Comparison of ENCODE assay signal across 8 cellular contexts in the genomic region with DNA sequence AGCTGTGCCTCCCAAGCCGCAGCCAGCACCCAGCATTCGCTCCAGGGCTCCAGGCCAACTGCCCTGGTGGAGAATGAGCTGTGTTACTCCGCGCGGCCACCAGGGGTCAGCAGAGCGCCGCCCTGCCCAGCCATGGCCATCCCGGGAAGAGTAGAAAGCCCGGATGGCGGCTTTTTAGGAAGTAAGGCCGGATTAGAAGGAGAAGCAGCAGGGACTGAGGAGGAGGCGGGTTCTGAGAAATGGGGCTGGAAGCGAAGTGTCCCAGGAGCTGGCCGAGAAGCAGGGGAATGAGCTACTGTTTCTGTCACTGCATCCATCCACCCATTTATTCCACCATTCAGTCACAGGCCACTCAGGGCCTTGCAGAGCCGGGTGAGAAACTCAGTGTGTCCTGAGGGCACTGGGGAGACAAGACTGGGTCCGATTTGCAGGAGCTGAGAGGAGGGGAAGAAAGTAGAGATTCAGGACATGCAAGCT. TPM values are rescaled to one million over a fixed set of nuclear protein-coding genes. Genes with fewer than 3 reads are reported as not detected.
DNase-seq lines count a peak whose midpoint lies in the region; ATAC-seq and TF ChIP-seq lines count a peak whose summit lies in the region.

No MANE protein-coding gene starts in this region.

- H3K4me3 ChIP-seq in OCI-LY7 (ENCODE audit: low read depth, low read length, poor library complexity, severe bottlenecking) (no peak overlapping the region), esophagus squamous epithelium (peak overlapping the region in 1 of 4 donors; percentile 28)

- DNase-seq in COR-L47 (lab: John Stamatoyannopoulos, UW), result peak; percentile 57
- DNase-seq in HS-27A (ENCODE audit: low read depth), result peak; percentile 59
- peak; percentile 43 for DNase-seq in OCI-LY7 (ENCODE audit: low spot score)
- DNase-seq in activated T-cell treated with anti-CD3 and anti-CD28 coated beads, Interleukin-2, amount 50 U/mL, for 1 hour, result peak; percentile 78
- DNase-seq in esophagus squamous epithelium (lab: John Stamatoyannopoulos, UW), result no peak
- DNase-seq in natural killer cell treated with Interleukin-12 subunit alpha and Interleukin-12 subunit beta and Interleukin-15 and Interleukin-18, amount 100 ng/mL, for 72 hours (ENCODE audit: low spot score), result no peak
- peak; percentile 60 to 62 for DNase-seq in stimulated activated naive CD8-positive, alpha-beta T cell treated with anti-CD3 and anti-CD28 coated beads, Interleukin-15, amount 100 ng/mL, for 72 hours

- POLR2A ChIA-PET in OCI-LY7 (lab: Charles Lee), result interaction anchor here (0.6 to 1.0 kb wide), 2 partner anchors 114 to 161 kb away, joined by 3 read pairs; no protein-coding TSS in a partner anchor

- TF ChIP-seq CTCF in OCI-LY7 (conservative IDR thresholded peaks at IDR 0.05; ENCODE audit: low read length) (peak; percentile 98), esophagus squamous epithelium (IDR thresholded peaks at IDR 0.05) (peak; percentile 96 to 99 (median 98))

- CTCF ChIA-PET in OCI-LY7 (lab: Charles Lee; ENCODE audit: unreplicated experiment), result interaction anchor here (0.6 to 1.2 kb wide), 4 partner anchors 9 to 261 kb away, joined by 3 read pairs; no protein-coding TSS in a partner anchor

- no peaks in the 10 kb centered on the region for H3K9me2 ChIP-seq in OCI-LY7 (ENCODE audit: insufficient read depth, low read length)

- H3K4me1 ChIP-seq in OCI-LY7 (ENCODE audit: insufficient read depth, low read length, poor library complexity, severe bottlenecking), result peaks cover 3% of the 10 kb centered on the region
- peaks cover 9 to 17% (median 10%) of the 10 kb centered on the region in 3 donors for H3K4me1 ChIP-seq in esophagus squamous epithelium

- intact Hi-C loops in OCI-LY7 (cut with micrococcal nuclease; ENCODE audit: unreplicated experiment), result loop anchor here (1.0 to 2.0 kb wide), 3 partner anchors 20 to 234 kb away; no protein-coding TSS in a partner anchor
- intact Hi-C loops in esophagus squamous epithelium (cut with DNase I), result no loop called here

- H3K9me3 ChIP-seq in OCI-LY7 (ENCODE audit: low read length) (no peaks in the 10 kb centered on the region), esophagus squamous epithelium (no peaks in the 10 kb centered on the region)

- no peaks in the 10 kb centered on the region for H3K9me3 Mint-ChIP-seq in natural killer cell treated with Interleukin-12 subunit alpha and Interleukin-12 subunit beta and Interleukin-15 and Interleukin-18, amount 100 ng/mL, for 72 hours
- H3K9me3 Mint-ChIP-seq in stimulated activated naive CD8-positive, alpha-beta T cell treated with anti-CD3 and anti-CD28 coated beads, Interleukin-15, amount 100 ng/mL, for 72 hours, result no peaks in the 10 kb centered on the region

- H3K27me3 Mint-ChIP-seq in natural killer cell treated with Interleukin-12 subunit alpha and Interleukin-12 subunit beta and Interleukin-15 and Interleukin-18, amount 100 ng/mL, for 72 hours, result peaks cover 0 to 19% of the 10 kb centered on the region in 2 donors
- peaks cover 21% of the 10 kb centered on the region for H3K27me3 Mint-ChIP-seq in stimulated activated naive CD8-positive, alpha-beta T cell treated with anti-CD3 and anti-CD28 coated beads, Interleukin-15, amount 100 ng/mL, for 72 hours

- peaks cover 0 to 11% (median 0%) of the 10 kb centered on the region in 4 donors for H3K27me3 ChIP-seq in esophagus squamous epithelium

- peak; percentile 79 to 83 for ATAC-seq in natural killer cell treated with Interleukin-12 subunit alpha and Interleukin-12 subunit beta and Interleukin-15 and Interleukin-18, amount 100 ng/mL, for 72 hours
- ATAC-seq in stimulated activated naive CD8-positive, alpha-beta T cell treated with anti-CD3 and anti-CD28 coated beads, Interleukin-15, amount 100 ng/mL, for 72 hours, result peak; percentile 70
- ATAC-seq in HG02678 (IDR thresholded peaks at IDR 0.05; ENCODE audit: unreplicated experiment), result no peak

- no peaks in the 10 kb centered on the region for H3K79me2 ChIP-seq in OCI-LY7 (ENCODE audit: insufficient read depth, low read depth, low read length)

- 13% methylated on average over 1 to 4 of the region's 16 CpGs for WGBS in esophagus squamous epithelium, 2 donors

- H4K20me1 ChIP-seq in OCI-LY7 (ENCODE audit: insufficient read depth, low read length), result no peaks in the 10 kb centered on the region

- H3K36me3 Mint-ChIP-seq in natural killer cell treated with Interleukin-12 subunit alpha and Interleukin-12 subunit beta and Interleukin-15 and Interleukin-18, amount 100 ng/mL, for 72 hours, result no peaks in the 10 kb centered on the region

- TF ChIP-seq POLR2A in esophagus squamous epithelium (IDR thresholded peaks at IDR 0.05), result no peak

- no peak overlapping the region for H3K4me2 ChIP-seq in OCI-LY7 (ENCODE audit: low read length)

- H3K36me3 ChIP-seq in OCI-LY7 (ENCODE audit: insufficient read depth, low read length) (no peaks in the 10 kb centered on the region), esophagus squamous epithelium (no peaks in the 10 kb centered on the region)

- H3K4me1 Mint-ChIP-seq in natural killer cell treated with Interleukin-12 subunit alpha and Interleukin-12 subunit beta and Interleukin-15 and Interleukin-18, amount 100 ng/mL, for 72 hours (ENCODE audit: low read depth in 2 of 2), result peaks cover 7 to 10% of the 10 kb centered on the region in 2 donors
- peaks cover 12% of the 10 kb centered on the region for H3K4me1 Mint-ChIP-seq in stimulated activated naive CD8-positive, alpha-beta T cell treated with anti-CD3 and anti-CD28 coated beads, Interleukin-15, amount 100 ng/mL, for 72 hours

- no TSS peak for BruUV-seq in OCI-LY7 (replicated peaks; lab: Mats Ljungman, UMichigan)

- no peak overlapping the region for H3K27ac Mint-ChIP-seq in natural killer cell treated with Interleukin-12 subunit alpha and Interleukin-12 subunit beta and Interleukin-15 and Interleukin-18, amount 100 ng/mL, for 72 hours
- peak overlapping the region in 1 of 2 donors; percentile 66 for H3K27ac Mint-ChIP-seq in stimulated activated naive CD8-positive, alpha-beta T cell treated with anti-CD3 and anti-CD28 coated beads, Interleukin-15, amount 100 ng/mL, for 72 hours

- H2AFZ ChIP-seq in OCI-LY7 (ENCODE audit: low read length), result peak overlapping the region; percentile 90

- no peak overlapping the region for H3K4me3 Mint-ChIP-seq in natural killer cell treated with Interleukin-12 subunit alpha and Interleukin-12 subunit beta and Interleukin-15 and Interleukin-18, amount 100 ng/mL, for 72 hours
- peak overlapping the region in 1 of 2 donors; percentile 65 for H3K4me3 Mint-ChIP-seq in stimulated activated naive CD8-positive, alpha-beta T cell treated with anti-CD3 and anti-CD28 coated beads, Interleukin-15, amount 100 ng/mL, for 72 hours

- H3K27ac ChIP-seq in OCI-LY7 (ENCODE audit: low read depth, low read length, poor library complexity, severe bottlenecking) (no peak overlapping the region), esophagus squamous epithelium (no peak overlapping the region)

RNA-seq across cellular contexts. Expression of a gene that starts 6.6 kb away (rescaled TPM):
- total RNA-seq in OCI-LY7 (2014; rRNA removed; shearing (Covaris generic)), result 3.4 and 3.5 TPM in 2 replicates
- 8.4 and 14.1 TPM in 2 replicates for total RNA-seq in OCI-LY7 (2022)
- total RNA-seq in esophagus squamous epithelium, result 1 to 10 TPM in 2 of 4 donors, under 1 TPM in 1, not detected in 1; 0.18 to 4.3 (median 1.1) TPM
- not detected for total RNA-seq in natural killer cell treated with Interleukin-12 subunit alpha and Interleukin-12 subunit beta and Interleukin-15 and Interleukin-18, amount 100 ng/mL, for 72 hours

RNA-seq across cellular contexts. Expression of a gene that starts 35.3 kb away (rescaled TPM):
- total RNA-seq in OCI-LY7 (2014; rRNA removed; shearing (Covaris generic)), result 82.3 and 105 TPM in 2 replicates
- 42.5 and 44.8 TPM in 2 replicates for total RNA-seq in OCI-LY7 (2022)
- 10 to 100 TPM; 24.8 to 51.4 (median 38.6) TPM for total RNA-seq in esophagus squamous epithelium
- total RNA-seq in natural killer cell treated with Interleukin-12 subunit alpha and Interleukin-12 subunit beta and Interleukin-15 and Interleukin-18, amount 100 ng/mL, for 72 hours, result 10 to 100 TPM; 35.0 to 62.7 TPM

Comparison
In these comparisons a context has a peak if more than half of its experiments do, and no peak if none do; other contexts are left out.
1. DNase-seq: peak in COR-L47 (single experiment), HS-27A (single experiment), OCI-LY7 (single experiment), activated T-cell treated with anti-CD3 and anti-CD28 coated beads, Interleukin-2, amount 50 U/mL, for 1 hour (single experiment) and stimulated activated naive CD8-positive, alpha-beta T cell treated with anti-CD3 and anti-CD28 coated beads, Interleukin-15, amount 100 ng/mL, for 72 hours (2 of 2); none in esophagus squamous epithelium (single experiment) and natural killer cell treated with Interleukin-12 subunit alpha and Interleukin-12 subunit beta and Interleukin-15 and Interleukin-18, amount 100 ng/mL, for 72 hours (single experiment).